14 cellular contexts compared by ENCODE assay signal in genomic region chr3:212432-212831, GRCh38. TPM values are rescaled to one million over a fixed set of nuclear protein-coding genes. Genes with fewer than 3 reads are reported as not detected.
A peak's percentile ranks its signal among the peaks of the same experiment; 100 is the strongest.
DNase-seq lines count a peak whose midpoint lies in the region; ATAC-seq and TF ChIP-seq lines count a peak whose summit lies in the region.
"Had no signal": no experiment of that assay in that cellular context is flagged by ENCODE, and none has a peak within 500 bp of the region (broad histone marks: within the 10 kb centered on the region; RNA-seq: fewer than 3 reads in every experiment).

No MANE protein-coding gene starts in this region.

- POLR2A ChIA-PET in CD4-positive, alpha-beta memory T cell (lab: Charles Lee; ENCODE audit: partially characterized antibody), result no interaction called here

- no peaks in the 10 kb centered on the region for H3K9me3 ChIP-seq in right cardiac atrium (ENCODE audit: control insufficient read depth, low read length)
- H3K9me3 ChIP-seq in CD4-positive, alpha-beta memory T cell (ENCODE audit: control insufficient read depth in 1 of 2, low read length in 2 of 2), result no peaks in the 10 kb centered on the region

- intact Hi-C loops in right cardiac atrium (cut with DNase I), result no loop called here
- intact Hi-C loops in CD4-positive, alpha-beta memory T cell (cut with micrococcal nuclease), result no loop called here
- intact Hi-C loops in posterior vena cava (cut with DNase I), result no loop called here

- 28% methylated on average over 4 of the region's 4 CpGs for WGBS in right cardiac atrium

- H3K27ac ChIP-seq in right cardiac atrium (ENCODE audit: low read length), result no peak overlapping the region
- H3K27ac ChIP-seq in CD4-positive, alpha-beta memory T cell (ENCODE audit: low read depth, low read length), result no peak overlapping the region
- H3K27ac ChIP-seq: epithelial cell of prostate had no signal

- CTCF ChIA-PET in CD4-positive, alpha-beta memory T cell (lab: Charles Lee; ENCODE audit: partially characterized antibody), result no interaction called here

- peak; percentile 25 for DNase-seq in GM13976 (ENCODE audit: low spot score)
- DNase-seq in right cardiac atrium, result no peak
- no peak for DNase-seq in NOMO-1 treated with dmso at 0.1 percent for 144 hours (lab: John Stamatoyannopoulos, UW; ENCODE audit: unreplicated experiment)
- DNase-seq in CD4-positive, alpha-beta memory T cell, result no peak
- DNase-seq in posterior vena cava (ENCODE audit: low spot score), result no peak
- DNase-seq: HFFc6, NCI-H1105, small intestine, T-helper 2 cell had no signal

- H3K27ac Mint-ChIP-seq in CD4-positive, alpha-beta memory T cell, result no peak overlapping the region
- H3K27ac Mint-ChIP-seq: HFFc6 had no signal

- H3K27me3 ChIP-seq in right cardiac atrium (ENCODE audit: control insufficient read depth, insufficient read depth), result no peaks in the 10 kb centered on the region
- no peaks in the 10 kb centered on the region for H3K27me3 ChIP-seq in CD4-positive, alpha-beta memory T cell (ENCODE audit: insufficient read depth, low read length)

- H3K4me3 Mint-ChIP-seq in CD4-positive, alpha-beta memory T cell, result no peak overlapping the region
- H3K4me3 Mint-ChIP-seq: HFFc6 had no signal

- no peaks in the 10 kb centered on the region for H3K4me1 ChIP-seq in right cardiac atrium (ENCODE audit: control insufficient read depth, insufficient read depth, low read length)
- H3K4me1 ChIP-seq in CD4-positive, alpha-beta memory T cell (ENCODE audit: insufficient read depth, low read length), result no peaks in the 10 kb centered on the region

- H3K36me3 Mint-ChIP-seq in CD4-positive, alpha-beta memory T cell, result no peaks in the 10 kb centered on the region

- in situ Hi-C loops in GM13976 (cut with MboI; ENCODE audit: low sequenced_read_pairs, unreplicated experiment), result no loop called here

- no peaks in the 10 kb centered on the region for H3K36me3 ChIP-seq in CD4-positive, alpha-beta memory T cell (ENCODE audit: insufficient read depth, low read length)

- no peak overlapping the region for H3K4me3 ChIP-seq in right cardiac atrium (ENCODE audit: low read length)
- H3K4me3 ChIP-seq in CD4-positive, alpha-beta memory T cell (ENCODE audit: low read length in 2 of 2), result no peak overlapping the region

- H3K27me3 Mint-ChIP-seq in CD4-positive, alpha-beta memory T cell, result peaks cover 0 to 3% of the 10 kb centered on the region in 2 donors

- no peak for TF ChIP-seq CTCF in GM13976 (IDR thresholded peaks at IDR 0.05; ENCODE audit: borderline replicate concordance, control extremely low read depth, extremely low read depth, insufficient read depth, missing control alignments)

- ATAC-seq in GM19467 (IDR thresholded peaks at IDR 0.05; ENCODE audit: unreplicated experiment) (peak; percentile 73), HG02943 (IDR thresholded peaks at IDR 0.05; ENCODE audit: low read depth, unreplicated experiment) (peak; percentile 71), HG03575 (IDR thresholded peaks at IDR 0.05; ENCODE audit: extremely low read depth, insufficient number of reproducible peaks, low FRiP score, unreplicated experiment) (peak; percentile 90), right cardiac atrium (no peak)

- H3K4me1 Mint-ChIP-seq in CD4-positive, alpha-beta memory T cell, result no peaks in the 10 kb centered on the region

- H3K9me3 Mint-ChIP-seq in CD4-positive, alpha-beta memory T cell, result peaks cover 0 to 6% (median 0%) of the 10 kb centered on the region in 8 donors

RNA-seq across cellular contexts. Expression of gene CHL1, which starts 15.9 kb away (rescaled TPM):
- 10 to 100 TPM; 67.9 to 90.2 (median 73.7) TPM for total RNA-seq in right cardiac atrium
- polyA plus RNA-seq in right cardiac atrium, result 14.3 TPM
- not detected for total RNA-seq in CD4-positive, alpha-beta memory T cell
- not detected for polyA plus RNA-seq in CD4-positive, alpha-beta memory T cell
- 1 to 10 TPM; 4.9 to 7.8 TPM for total RNA-seq in posterior vena cava
- total RNA-seq: astrocyte, HFFc6 had no signal

Comparison
In these comparisons a context has a peak if more than half of its experiments do, and no peak if none do; other contexts are left out.
1. ATAC-seq: peak in GM19467 (single experiment), HG02943 (single experiment) and HG03575 (single experiment); none in right cardiac atrium (0 of 2).
2. RNA of gene CHL1, which starts 15.9 kb away (total RNA-seq): 67.9 to 90.2 TPM in right cardiac atrium; 4.9 to 7.8 TPM in posterior vena cava and not detected in CD4-positive, alpha-beta memory T cell; every median in the first group is over 4 times any median in the second.